Comparison of ENCODE assay signal across 1 cellular context in the genomic region with DNA sequence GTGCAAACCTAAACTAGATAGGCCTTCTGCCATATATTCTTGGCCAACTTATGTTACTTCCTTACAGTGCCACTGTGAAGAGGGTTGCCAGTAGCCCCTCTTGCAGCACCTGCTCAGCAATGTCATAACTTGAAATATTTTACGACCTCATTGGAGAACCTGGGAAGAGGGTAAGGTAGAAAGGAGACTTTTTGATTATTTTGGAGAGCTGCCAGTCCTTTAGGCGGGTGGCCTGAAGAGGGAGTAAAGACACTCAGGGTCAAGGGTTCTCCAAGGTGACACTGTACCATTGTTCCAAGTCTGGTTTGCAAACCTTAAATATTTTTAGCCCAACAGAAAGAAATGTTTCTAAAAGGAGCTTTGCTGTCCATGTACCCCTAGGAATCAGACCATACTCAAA.
TF ChIP-seq lines count a peak whose summit lies in the region.

No MANE protein-coding gene starts in this region.

TF ChIP-seq in GM23338, 12 proteins besides CTCF, POLR2A, EP300 and RAD21 (continued from another document):
- TF ChIP-seq, protein P1, sequence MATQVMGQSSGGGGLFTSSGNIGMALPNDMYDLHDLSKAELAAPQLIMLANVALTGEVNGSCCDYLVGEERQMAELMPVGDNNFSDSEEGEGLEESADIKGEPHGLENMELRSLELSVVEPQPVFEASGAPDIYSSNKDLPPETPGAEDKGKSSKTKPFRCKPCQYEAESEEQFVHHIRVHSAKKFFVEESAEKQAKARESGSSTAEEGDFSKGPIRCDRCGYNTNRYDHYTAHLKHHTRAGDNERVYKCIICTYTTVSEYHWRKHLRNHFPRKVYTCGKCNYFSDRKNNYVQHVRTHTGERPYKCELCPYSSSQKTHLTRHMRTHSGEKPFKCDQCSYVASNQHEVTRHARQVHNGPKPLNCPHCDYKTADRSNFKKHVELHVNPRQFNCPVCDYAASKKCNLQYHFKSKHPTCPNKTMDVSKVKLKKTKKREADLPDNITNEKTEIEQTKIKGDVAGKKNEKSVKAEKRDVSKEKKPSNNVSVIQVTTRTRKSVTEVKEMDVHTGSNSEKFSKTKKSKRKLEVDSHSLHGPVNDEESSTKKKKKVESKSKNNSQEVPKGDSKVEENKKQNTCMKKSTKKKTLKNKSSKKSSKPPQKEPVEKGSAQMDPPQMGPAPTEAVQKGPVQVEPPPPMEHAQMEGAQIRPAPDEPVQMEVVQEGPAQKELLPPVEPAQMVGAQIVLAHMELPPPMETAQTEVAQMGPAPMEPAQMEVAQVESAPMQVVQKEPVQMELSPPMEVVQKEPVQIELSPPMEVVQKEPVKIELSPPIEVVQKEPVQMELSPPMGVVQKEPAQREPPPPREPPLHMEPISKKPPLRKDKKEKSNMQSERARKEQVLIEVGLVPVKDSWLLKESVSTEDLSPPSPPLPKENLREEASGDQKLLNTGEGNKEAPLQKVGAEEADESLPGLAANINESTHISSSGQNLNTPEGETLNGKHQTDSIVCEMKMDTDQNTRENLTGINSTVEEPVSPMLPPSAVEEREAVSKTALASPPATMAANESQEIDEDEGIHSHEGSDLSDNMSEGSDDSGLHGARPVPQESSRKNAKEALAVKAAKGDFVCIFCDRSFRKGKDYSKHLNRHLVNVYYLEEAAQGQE (IDR thresholded peaks at IDR 0.05; ENCODE audit: unreplicated experiment): no peak
- TF ChIP-seq JUNB (IDR thresholded peaks at IDR 0.05; ENCODE audit: unreplicated experiment) (no peak), EZH2 (IDR thresholded peaks at IDR 0.05; ENCODE audit: low read depth, unreplicated experiment) (no peak), EZH2phosphoT487 (IDR thresholded peaks at IDR 0.05; ENCODE audit: unreplicated experiment) (no peak), POLR2AphosphoS5 (IDR thresholded peaks at IDR 0.05; ENCODE audit: low read depth) (no peak), STAT1 (IDR thresholded peaks at IDR 0.05; ENCODE audit: unreplicated experiment) (no peak), ZNF331 (CRISPR knock-in tag; IDR thresholded peaks at IDR 0.05; ENCODE audit: low read depth) (no peak)
- TF ChIP-seq, protein P2, sequence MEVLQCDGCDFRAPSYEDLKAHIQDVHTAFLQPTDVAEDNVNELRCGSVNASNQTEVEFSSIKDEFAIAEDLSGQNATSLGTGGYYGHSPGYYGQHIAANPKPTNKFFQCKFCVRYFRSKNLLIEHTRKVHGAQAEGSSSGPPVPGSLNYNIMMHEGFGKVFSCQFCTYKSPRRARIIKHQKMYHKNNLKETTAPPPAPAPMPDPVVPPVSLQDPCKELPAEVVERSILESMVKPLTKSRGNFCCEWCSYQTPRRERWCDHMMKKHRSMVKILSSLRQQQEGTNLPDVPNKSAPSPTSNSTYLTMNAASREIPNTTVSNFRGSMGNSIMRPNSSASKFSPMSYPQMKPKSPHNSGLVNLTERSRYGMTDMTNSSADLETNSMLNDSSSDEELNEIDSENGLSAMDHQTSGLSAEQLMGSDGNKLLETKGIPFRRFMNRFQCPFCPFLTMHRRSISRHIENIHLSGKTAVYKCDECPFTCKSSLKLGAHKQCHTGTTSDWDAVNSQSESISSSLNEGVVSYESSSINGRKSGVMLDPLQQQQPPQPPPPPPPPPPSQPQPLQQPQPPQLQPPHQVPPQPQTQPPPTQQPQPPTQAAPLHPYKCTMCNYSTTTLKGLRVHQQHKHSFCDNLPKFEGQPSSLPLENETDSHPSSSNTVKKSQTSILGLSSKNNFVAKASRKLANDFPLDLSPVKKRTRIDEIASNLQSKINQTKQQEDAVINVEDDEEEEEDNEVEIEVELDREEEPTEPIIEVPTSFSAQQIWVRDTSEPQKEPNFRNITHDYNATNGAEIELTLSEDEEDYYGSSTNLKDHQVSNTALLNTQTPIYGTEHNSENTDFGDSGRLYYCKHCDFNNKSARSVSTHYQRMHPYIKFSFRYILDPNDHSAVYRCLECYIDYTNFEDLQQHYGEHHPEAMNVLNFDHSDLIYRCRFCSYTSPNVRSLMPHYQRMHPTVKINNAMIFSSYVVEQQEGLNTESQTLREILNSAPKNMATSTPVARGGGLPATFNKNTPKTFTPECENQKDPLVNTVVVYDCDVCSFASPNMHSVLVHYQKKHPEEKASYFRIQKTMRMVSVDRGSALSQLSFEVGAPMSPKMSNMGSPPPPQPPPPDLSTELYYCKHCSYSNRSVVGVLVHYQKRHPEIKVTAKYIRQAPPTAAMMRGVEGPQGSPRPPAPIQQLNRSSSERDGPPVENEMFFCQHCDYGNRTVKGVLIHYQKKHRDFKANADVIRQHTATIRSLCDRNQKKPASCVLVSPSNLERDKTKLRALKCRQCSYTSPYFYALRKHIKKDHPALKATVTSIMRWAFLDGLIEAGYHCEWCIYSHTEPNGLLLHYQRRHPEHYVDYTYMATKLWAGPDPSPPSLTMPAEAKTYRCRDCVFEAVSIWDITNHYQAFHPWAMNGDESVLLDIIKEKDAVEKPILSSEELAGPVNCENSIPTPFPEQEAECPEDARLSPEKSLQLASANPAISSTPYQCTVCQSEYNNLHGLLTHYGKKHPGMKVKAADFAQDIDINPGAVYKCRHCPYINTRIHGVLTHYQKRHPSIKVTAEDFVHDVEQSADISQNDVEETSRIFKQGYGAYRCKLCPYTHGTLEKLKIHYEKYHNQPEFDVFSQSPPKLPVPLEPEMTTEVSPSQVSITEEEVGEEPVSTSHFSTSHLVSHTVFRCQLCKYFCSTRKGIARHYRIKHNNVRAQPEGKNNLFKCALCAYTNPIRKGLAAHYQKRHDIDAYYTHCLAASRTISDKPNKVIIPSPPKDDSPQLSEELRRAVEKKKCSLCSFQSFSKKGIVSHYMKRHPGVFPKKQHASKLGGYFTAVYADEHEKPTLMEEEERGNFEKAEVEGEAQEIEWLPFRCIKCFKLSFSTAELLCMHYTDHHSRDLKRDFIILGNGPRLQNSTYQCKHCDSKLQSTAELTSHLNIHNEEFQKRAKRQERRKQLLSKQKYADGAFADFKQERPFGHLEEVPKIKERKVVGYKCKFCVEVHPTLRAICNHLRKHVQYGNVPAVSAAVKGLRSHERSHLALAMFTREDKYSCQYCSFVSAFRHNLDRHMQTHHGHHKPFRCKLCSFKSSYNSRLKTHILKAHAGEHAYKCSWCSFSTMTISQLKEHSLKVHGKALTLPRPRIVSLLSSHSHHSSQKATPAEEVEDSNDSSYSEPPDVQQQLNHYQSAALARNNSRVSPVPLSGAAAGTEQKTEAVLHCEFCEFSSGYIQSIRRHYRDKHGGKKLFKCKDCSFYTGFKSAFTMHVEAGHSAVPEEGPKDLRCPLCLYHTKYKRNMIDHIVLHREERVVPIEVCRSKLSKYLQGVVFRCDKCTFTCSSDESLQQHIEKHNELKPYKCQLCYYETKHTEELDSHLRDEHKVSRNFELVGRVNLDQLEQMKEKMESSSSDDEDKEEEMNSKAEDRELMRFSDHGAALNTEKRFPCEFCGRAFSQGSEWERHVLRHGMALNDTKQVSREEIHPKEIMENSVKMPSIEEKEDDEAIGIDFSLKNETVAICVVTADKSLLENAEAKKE (CRISPR knock-in tag; IDR thresholded peaks at IDR 0.05): no peak
- TF ChIP-seq, protein P3, sequence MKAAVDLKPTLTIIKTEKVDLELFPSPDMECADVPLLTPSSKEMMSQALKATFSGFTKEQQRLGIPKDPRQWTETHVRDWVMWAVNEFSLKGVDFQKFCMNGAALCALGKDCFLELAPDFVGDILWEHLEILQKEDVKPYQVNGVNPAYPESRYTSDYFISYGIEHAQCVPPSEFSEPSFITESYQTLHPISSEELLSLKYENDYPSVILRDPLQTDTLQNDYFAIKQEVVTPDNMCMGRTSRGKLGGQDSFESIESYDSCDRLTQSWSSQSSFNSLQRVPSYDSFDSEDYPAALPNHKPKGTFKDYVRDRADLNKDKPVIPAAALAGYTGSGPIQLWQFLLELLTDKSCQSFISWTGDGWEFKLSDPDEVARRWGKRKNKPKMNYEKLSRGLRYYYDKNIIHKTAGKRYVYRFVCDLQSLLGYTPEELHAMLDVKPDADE (IDR thresholded peaks at IDR 0.05): no peak
